ENCODE assay signal across 10 cellular contexts in genomic region chr1:159171254-159171687, GRCh38. TPM values are rescaled to one million over a fixed set of nuclear protein-coding genes. Genes with fewer than 3 reads are reported as not detected.
A peak's percentile ranks its signal among the peaks of the same experiment; 100 is the strongest.
DNase-seq lines count a peak whose midpoint lies in the region; ATAC-seq, FAIRE-seq and TF ChIP-seq lines count a peak whose summit lies in the region.
"Had no signal": no experiment of that assay in that cellular context is flagged by ENCODE, and none has a peak within 500 bp of the region (broad histone marks: within the 10 kb centered on the region; RNA-seq: fewer than 3 reads in every experiment).

CADM3 (plus strand) TSS chr1:159171615; CDS start chr1:159171766, 151 bp downstream.

- no peaks in the 10 kb centered on the region for H3K9me3 Mint-ChIP-seq in stimulated activated naive B cell treated with anti-CD40 and anti-IgM and Interleukin-4, amounts not matched to agents 10 μg/mL and 1 μg/mL and 100 μg/mL, for 72 hours

- no peaks in the 10 kb centered on the region; the same call in 1 of the 2 replicates for H3K9me2 ChIP-seq in PC-9 (ENCODE audit: insufficient read depth)

- BruUV-seq in K562 (replicated peaks; lab: Mats Ljungman, UMichigan) (no TSS peak), PC-9 (replicated peaks; lab: Mats Ljungman, UMichigan) (no TSS peak)

- no peak for TF ChIP-seq EP300 in K562 (IDR thresholded peaks at IDR 0.05; ENCODE audit: low read length)

- POLR2A ChIA-PET in K562 (lab: Yijun Ruan, JAX) = no interaction called here
- POLR2A ChIA-PET in PC-9 (lab: Charles Lee; ENCODE audit: unreplicated experiment) = no interaction called here

- FAIRE-seq in K562 (lab: Jason Lieb, UNC) = no peak
- FAIRE-seq: GM12892 had no signal

- H3K36me3 Mint-ChIP-seq in stimulated activated naive B cell treated with anti-CD40 and anti-IgM and Interleukin-4, amounts not matched to agents 10 μg/mL and 1 μg/mL and 100 μg/mL, for 72 hours = no peaks in the 10 kb centered on the region

- ATAC-seq in K562 (no peak), esophagus mucosa (no peak), GM19035 (IDR thresholded peaks at IDR 0.05; ENCODE audit: unreplicated experiment) (no peak)
- ATAC-seq in stimulated activated naive B cell treated with anti-CD40 and anti-IgM and Interleukin-4, amounts not matched to agents 10 μg/mL and 1 μg/mL and 100 μg/mL, for 72 hours (replicated peaks) = peak in 1 of 2 donors; percentile 15

- no peak for TF ChIP-seq CTCF in K562 (IDR thresholded peaks at IDR 0.05 in 2 of 3, conservative IDR thresholded peaks at IDR 0.05 in 1 of 3; ENCODE audit: insufficient read depth in 2 of 3, low read depth in 1 of 3, low read length in 3 of 3)
- no peak for TF ChIP-seq CTCF in PC-9 (conservative IDR thresholded peaks at IDR 0.05)

- H3K27me3 Mint-ChIP-seq in stimulated activated naive B cell treated with anti-CD40 and anti-IgM and Interleukin-4, amounts not matched to agents 10 μg/mL and 1 μg/mL and 100 μg/mL, for 72 hours = peaks cover 45 to 72% of the 10 kb centered on the region in 2 donors

- in situ Hi-C loops in K562 (cut with MboI) = no loop called here

- H3K27ac ChIP-seq in K562 (ENCODE audit: extremely low read depth, low read depth, low read length) = no peak within 1 kb of the TSS
- H3K27ac ChIP-seq in PC-9 = no peak within 1 kb of the TSS
- H3K27ac ChIP-seq: ovary had no signal

- CTCF ChIA-PET in K562 (lab: Yijun Ruan, JAX; ENCODE audit: low intra/inter-chr PET ratio) (no interaction called here), PC-9 (lab: Charles Lee) (no interaction called here)

- H3K27ac Mint-ChIP-seq in stimulated activated naive B cell treated with anti-CD40 and anti-IgM and Interleukin-4, amounts not matched to agents 10 μg/mL and 1 μg/mL and 100 μg/mL, for 72 hours = peak within 1 kb of the TSS; percentile 0

- peaks cover 6 to 7% of the 10 kb centered on the region in 2 experiments; a peak in 4 of 5 replicates for H3K27me3 ChIP-seq in K562 (ENCODE audit: control insufficient read depth in 2 of 2, insufficient read depth in 2 of 2, low read length in 2 of 2)
- peaks cover 26% of the 10 kb centered on the region; the same call in 1 of the 2 replicates for H3K27me3 ChIP-seq in PC-9 (ENCODE audit: insufficient read depth, low read depth)
- H3K27me3 ChIP-seq: ovary had no signal

- H3K9me3 ChIP-seq in K562 (replicated peaks; ENCODE audit: control insufficient read depth, insufficient read depth, low read depth, low read length) = no peaks in the 10 kb centered on the region
- no peaks in the 10 kb centered on the region for H3K9me3 ChIP-seq in PC-9 (ENCODE audit: insufficient read depth, low read depth)

- no peaks in the 10 kb centered on the region for H3K79me2 ChIP-seq in K562 (ENCODE audit: control insufficient read depth, insufficient read depth, low read length)
- H3K79me2 ChIP-seq in PC-9 (ENCODE audit: low read depth) = no peaks in the 10 kb centered on the region

- H3K9ac ChIP-seq in K562 (ENCODE audit: insufficient read depth in 1 of 2, low read depth in 2 of 2, low read length in 2 of 2) = no peak within 1 kb of the TSS

- H3K4me1 Mint-ChIP-seq in stimulated activated naive B cell treated with anti-CD40 and anti-IgM and Interleukin-4, amounts not matched to agents 10 μg/mL and 1 μg/mL and 100 μg/mL, for 72 hours = peaks cover 20 to 23% of the 10 kb centered on the region in 2 donors

- no peaks in the 10 kb centered on the region for H3F3A ChIP-seq in PC-9 (ENCODE audit: insufficient read depth, low read depth)

- 3% methylated on average over 10 of the region's 29 CpGs for WGBS in K562 (ENCODE audit: insufficient coverage, low coverage, missing lambda C conversion rate)

- intact Hi-C loops in K562 (cut with micrococcal nuclease) (no loop called here), PC-9 (cut with micrococcal nuclease; ENCODE audit: unreplicated experiment) (no loop called here)

- H3K4me3 Mint-ChIP-seq in stimulated activated naive B cell treated with anti-CD40 and anti-IgM and Interleukin-4, amounts not matched to agents 10 μg/mL and 1 μg/mL and 100 μg/mL, for 72 hours = peak within 1 kb of the TSS; percentile 73 to 78

- TF ChIP-seq RAD21 in K562 (CRISPR knock-in tag; conservative IDR thresholded peaks at IDR 0.05 in 1 of 2, IDR thresholded peaks at IDR 0.05 in 1 of 2) = no peak

- H3K4me2 ChIP-seq in K562 (ENCODE audit: insufficient read depth, low read length) (no peak within 1 kb of the TSS), PC-9 (no peak within 1 kb of the TSS)

- H2AFZ ChIP-seq in K562 (ENCODE audit: low read depth, low read length) (no peak within 1 kb of the TSS), PC-9 (no peak within 1 kb of the TSS)

- no peak for TF ChIP-seq POLR2A in K562 (conservative IDR thresholded peaks at IDR 0.05)

- H3K36me3 ChIP-seq in K562 (ENCODE audit: control insufficient read depth, insufficient read depth, low read length) (no peaks in the 10 kb centered on the region), PC-9 (ENCODE audit: low read depth) (no peaks in the 10 kb centered on the region)
- H3K36me3 ChIP-seq: ovary had no signal

- H3K9me1 ChIP-seq in K562 (ENCODE audit: control insufficient read depth, insufficient read depth, low read length) = no peaks in the 10 kb centered on the region

- H4K20me1 ChIP-seq in K562 (replicated peaks; ENCODE audit: control insufficient read depth, insufficient read depth, low read length) (no peaks in the 10 kb centered on the region), PC-9 (ENCODE audit: insufficient read depth) (no peaks in the 10 kb centered on the region)

- DNase-seq in NCI-H1092 (lab: John Stamatoyannopoulos, UW) (peak; percentile 59), K562 (ENCODE audit: extremely low read depth in 1 of 4, low spot score in 3 of 4) (no peak), iPS-NIHi7 (ENCODE audit: extremely low spot score) (peak; percentile 58), amniotic stem cell (lab: John Stamatoyannopoulos, UW) (no peak), PC-9 (no peak)
- no peak for DNase-seq in stimulated activated naive B cell treated with anti-CD40 and anti-IgM and Interleukin-4, amounts not matched to agents 10 μg/mL and 1 μg/mL and 100 μg/mL, for 72 hours
- DNase-seq: ovary had no signal

- 0 out of 5 replicates have a peak, but pooled peaks cover 0 to 6% of the 10 kb centered on the region in 2 experiments for H3K4me1 ChIP-seq in K562 (replicated peaks in 1 of 2; ENCODE audit: control insufficient read depth in 2 of 2, insufficient read depth in 2 of 2, low read length in 2 of 2)
- H3K4me1 ChIP-seq in PC-9 (replicated peaks; ENCODE audit: insufficient read depth) = no peaks in the 10 kb centered on the region

- H3K4me3 ChIP-seq in K562 (no peak within 1 kb of the TSS), PC-9 (no peak within 1 kb of the TSS)
- H3K4me3 ChIP-seq: ovary had no signal

TF ChIP-seq in K562, 482 proteins besides CTCF, POLR2A, EP300 and RAD21 (continues in another document):
- TF ChIP-seq ZNF592 (IDR thresholded peaks at IDR 0.05) = no peak

RNA-seq across cellular contexts. Expression of gene CADM3, which starts in this region (rescaled TPM):
- total RNA-seq in K562 (2011; cell fraction: chromatin; rRNA removed; ENCODE audit: low replicate concordance) = not detected in 2 replicates
- 0.50 TPM in 1 of 2 replicates, not detected in the other for total RNA-seq in K562 (2011; cell fraction: nucleolus; rRNA removed)
- not detected in 2 replicates for total RNA-seq in K562 (2011; cell fraction: nucleoplasm; rRNA removed)
- not detected in 2 replicates for total RNA-seq in K562 (2014; rRNA removed)
- total RNA-seq in K562 (2014; rRNA removed; fragmentation: Illumina TruSeq; extraction: Trizol) = not detected in 2 replicates
- total RNA-seq in K562 (2015; rRNA removed; fragmentation: Illumina TruSeq; extraction: Trizol) = not detected in 2 replicates
- not detected in 2 replicates for total RNA-seq in K562 (2021)
- not detected in 2 replicates for polyA plus RNA-seq in K562 (2011; rRNA removed)
- polyA plus RNA-seq in K562 (2011; cell fraction: cytosol; rRNA removed) = not detected in 2 replicates
- 0.04 TPM in 1 of 2 replicates, not detected in the other for polyA plus RNA-seq in K562 (2011; cell fraction: nucleus; rRNA removed)
- 0.03 TPM in 1 of 2 replicates, not detected in the other for polyA plus RNA-seq in K562 (2012)
- 0.04 TPM in 1 of 2 replicates, not detected in the other for polyA plus RNA-seq in K562 (2014; fragmentation: Illumina TruSeq; extraction: Trizol)
- not detected for polyA plus RNA-seq in K562 (2014; fragmentation: Nextera tagmentation; extraction: Ambion mirVana)
- not detected in 2 replicates for polyA plus RNA-seq in K562 (2014; rRNA removed)
- polyA minus RNA-seq in K562 (2011; rRNA and poly(A)+ RNA removed) = not detected in 2 replicates
- not detected in 2 replicates for polyA minus RNA-seq in K562 (2011; cell fraction: cytosol; rRNA and poly(A)+ RNA removed)
- not detected in 2 replicates for polyA minus RNA-seq in K562 (2011; cell fraction: nucleus; rRNA and poly(A)+ RNA removed)
- not detected in 2 replicates for total RNA-seq in PC-9 (2021)
- 0.48 TPM for total RNA-seq in esophagus mucosa

Comparison
In these comparisons a context has a peak if more than half of its experiments do, and no peak if none do; other contexts are left out.
1. DNase-seq: peak in NCI-H1092 (single experiment) and iPS-NIHi7 (single experiment); none in K562 (0 of 4), stimulated activated naive B cell treated with anti-CD40 and anti-IgM and Interleukin-4, amounts not matched to agents 10 μg/mL and 1 μg/mL and 100 μg/mL, for 72 hours (single experiment), amniotic stem cell (single experiment) and PC-9 (0 of 2).